ENCODE assay signal across 21 cellular contexts in genomic region chr12:130083746-130084145, GRCh38.
"Had no signal": no experiment of that assay in that cellular context is flagged by ENCODE, and none has a peak within 500 bp of the region (broad histone marks: within the 10 kb centered on the region; RNA-seq: fewer than 3 reads in every experiment).

No MANE protein-coding gene starts in this region.

- H3K27me3 ChIP-seq: gastrocnemius medialis, right atrium auricular region, testis, upper lobe of right lung had no signal

- H3K27ac Mint-ChIP-seq: activated naive CD8-positive, alpha-beta T cell treated with anti-CD3 and anti-CD28 coated beads for 36 hours; T-helper 1 cell treated with Interleukin-12 subunit alpha and Interleukin-12 subunit beta and Interleukin-4 antibody, amounts not matched to agents 30 μg/mL and 1 μg/mL, for 36 hours; WTC11 had no signal

- H3K4me3 ChIP-seq: gastrocnemius medialis, mucosa of descending colon, right atrium auricular region, spleen, testis, upper lobe of right lung had no signal

- H3K9me3 ChIP-seq: gastrocnemius medialis, mucosa of descending colon, right atrium auricular region, testis, upper lobe of right lung had no signal

- H3K9me3 Mint-ChIP-seq: activated naive CD8-positive, alpha-beta T cell treated with anti-CD3 and anti-CD28 coated beads for 36 hours; activated T-cell treated with anti-CD3 and anti-CD28 coated beads, Interleukin-2, amount 50 U/mL, for 4 hours had no signal

- H3K4me3 Mint-ChIP-seq: activated naive CD8-positive, alpha-beta T cell treated with anti-CD3 and anti-CD28 coated beads for 36 hours; activated T-cell treated with anti-CD3 and anti-CD28 coated beads, Interleukin-2, amount 50 U/mL, for 4 hours; T-helper 1 cell treated with Interleukin-12 subunit alpha and Interleukin-12 subunit beta and Interleukin-4 antibody, amounts not matched to agents 30 μg/mL and 1 μg/mL, for 36 hours; WTC11 had no signal

- H3K4me1 ChIP-seq: gastrocnemius medialis, right atrium auricular region, spleen, testis, upper lobe of right lung had no signal

- DNase-seq: activated CD4-positive, alpha-beta T cell treated with anti-CD3 and anti-CD28 coated beads, Interleukin-2, amount 50 U/mL, for 4 hours; activated CD8-positive, alpha-beta memory T cell treated with anti-CD3 and anti-CD28 coated beads, Interleukin-2, amount 50 U/mL, for 48 hours; activated naive CD4-positive, alpha-beta T cell treated with Interleukin-2 at 50 U/mL for 16 hours; activated naive CD8-positive, alpha-beta T cell treated with anti-CD3 and anti-CD28 coated beads for 36 hours; activated T-cell treated with anti-CD3 and anti-CD28 coated beads, Interleukin-2, amount 50 U/mL, for 4 hours; cortex of kidney; erythroblast; gastrocnemius medialis; hippocampal formation; left cardiac atrium; mesendoderm; mucosa of descending colon; spleen; stimulated activated CD4-positive, alpha-beta T cell treated with anti-CD3 and anti-CD28 coated beads, Interleukin-4, amount 100 ng/mL, for 1 hour; stimulated activated naive CD4-positive, alpha-beta T cell; T1000; testis; upper lobe of right lung had no signal

- ATAC-seq: activated T-cell treated with anti-CD3 and anti-CD28 coated beads, Interleukin-2, amount 50 U/mL, for 4 hours; gastrocnemius medialis; left cardiac atrium; mucosa of descending colon; WTC11 had no signal

- H3K27ac ChIP-seq: gastrocnemius medialis, right atrium auricular region, spleen, testis, upper lobe of right lung had no signal

- H3K36me3 ChIP-seq: gastrocnemius medialis, right atrium auricular region, spleen, upper lobe of right lung had no signal
